In genomic region chr17:5592382-5592781, GRCh38 we compare ENCODE assay signal across 8 cellular contexts. TPM values are rescaled to one million over a fixed set of nuclear protein-coding genes. Genes with fewer than 3 reads are reported as not detected.
A peak's percentile ranks its signal among the peaks of the same experiment; 100 is the strongest.
DNase-seq lines count a peak whose midpoint lies in the region; ATAC-seq, FAIRE-seq and TF ChIP-seq lines count a peak whose summit lies in the region.

No MANE protein-coding gene starts in this region.

- H3K9me3 Mint-ChIP-seq in HFFc6 = no peaks in the 10 kb centered on the region

- H4K20me1 ChIP-seq in OCI-LY1 (ENCODE audit: insufficient read depth, low read length) = no peaks in the 10 kb centered on the region
- no peaks in the 10 kb centered on the region for H4K20me1 ChIP-seq in H1 (replicated peaks in 1 of 2; ENCODE audit: control insufficient read depth in 1 of 2, insufficient read depth in 2 of 2, low read length in 2 of 2)

- POLR2A ChIA-PET in BJ (lab: Charles Lee) = no interaction called here
- POLR2A ChIA-PET in H1 (lab: Charles Lee; ENCODE audit: partially characterized antibody) = interaction anchor here (0.5 to 0.7 kb wide), 3 partner anchors 107 to 455 kb away, joined by 3 to 4 read pairs (median 3); no protein-coding TSS in a partner anchor

- H2AK5ac ChIP-seq in H1 (ENCODE audit: low read depth, low read length) = no peak overlapping the region

- intact Hi-C loops in mucosa of descending colon (cut with DNase I, micrococcal nuclease) = loop anchor here (5.0 kb wide), 2 partner anchors 115 to 830 kb away; no protein-coding TSS in a partner anchor

- no peak overlapping the region for H3K27ac ChIP-seq in OCI-LY1 (ENCODE audit: low read depth, low read length, poor library complexity, severe bottlenecking)
- no peak overlapping the region for H3K27ac ChIP-seq in H1 (ENCODE audit: low read depth, low read length)

- no peaks in the 10 kb centered on the region for H3K79me1 ChIP-seq in H1 (ENCODE audit: low read depth, low read length)

- no peak overlapping the region for H2BK5ac ChIP-seq in H1 (ENCODE audit: low read depth, low read length)

- H3K23me2 ChIP-seq in H1 (ENCODE audit: low read depth, low read length) = no peaks in the 10 kb centered on the region

- no peaks in the 10 kb centered on the region for H3K4me1 ChIP-seq in OCI-LY1 (ENCODE audit: insufficient read depth, low read length, severe bottlenecking)
- no peaks in the 10 kb centered on the region for H3K4me1 ChIP-seq in H1 (replicated peaks in 1 of 4; ENCODE audit: control insufficient read depth in 3 of 4, insufficient read depth in 4 of 4, low read length in 3 of 4)
- no peaks in the 10 kb centered on the region for H3K4me1 ChIP-seq in mucosa of descending colon (ENCODE audit: low read depth)

- H3K27me3 Mint-ChIP-seq in HFFc6 (ENCODE audit: insufficient read depth) = peaks cover 26% of the 10 kb centered on the region

- no peaks in the 10 kb centered on the region for H3K9me3 ChIP-seq in OCI-LY1 (ENCODE audit: low read length)
- no peaks in the 10 kb centered on the region for H3K9me3 ChIP-seq in H1 (ENCODE audit: insufficient read depth in 2 of 2, low read depth in 1 of 2, low read length in 1 of 2)
- no peaks in the 10 kb centered on the region for H3K9me3 ChIP-seq in mucosa of descending colon

- H3K4ac ChIP-seq in H1 (replicated peaks; ENCODE audit: insufficient read length, low read depth, low read length) = no peak overlapping the region

- no peak overlapping the region for H4K8ac ChIP-seq in H1 (ENCODE audit: extremely low read depth, insufficient read depth, low read length)

- no peak overlapping the region for H3K4me3 Mint-ChIP-seq in HFFc6

- H2BK120ac ChIP-seq in H1 (replicated peaks; ENCODE audit: low read depth, low read length) = no peak overlapping the region

- H2AFZ ChIP-seq in OCI-LY1 (ENCODE audit: low read length) = no peak overlapping the region
- H2AFZ ChIP-seq in H1 (ENCODE audit: low read length) = no peak overlapping the region

- no peak overlapping the region for H3K27ac Mint-ChIP-seq in HFFc6

- H2BK20ac ChIP-seq in H1 (ENCODE audit: low read length) = no peak overlapping the region

- H3K56ac ChIP-seq in H1 (replicated peaks; ENCODE audit: insufficient read length, low read depth, low read length) = no peak overlapping the region

- ATAC-seq in mucosa of descending colon (peak; percentile 33), GM21390 (IDR thresholded peaks at IDR 0.05; ENCODE audit: unreplicated experiment) (no peak), HG03432 (IDR thresholded peaks at IDR 0.05; ENCODE audit: unreplicated experiment) (no peak)

- no peaks in the 10 kb centered on the region for H3K36me3 Mint-ChIP-seq in HFFc6 (ENCODE audit: low read depth)

- TF ChIP-seq RAD21 in H1 (IDR thresholded peaks at IDR 0.05 in 1 of 2, conservative IDR thresholded peaks at IDR 0.05 in 1 of 2; ENCODE audit: low read depth in 2 of 2, low read length in 2 of 2) = peak; percentile 71 to 77

- DNase-seq in BJ (ENCODE audit: low read depth) (no peak), HFFc6 (peak; percentile 63), H1 (ENCODE audit: low read depth in 1 of 2, low spot score in 2 of 2) (no peak), mucosa of descending colon (no peak), islet precursor cell (no peak)

- peaks cover 7% of the 10 kb centered on the region for H3K4me1 Mint-ChIP-seq in HFFc6 (ENCODE audit: low read depth)

- H3K4me2 ChIP-seq in OCI-LY1 (ENCODE audit: low read length) = no peak overlapping the region
- no peak overlapping the region for H3K4me2 ChIP-seq in H1 (ENCODE audit: insufficient read depth in 1 of 2, low read depth in 2 of 2, low read length in 2 of 2)

- no peak overlapping the region for H2BK15ac ChIP-seq in H1 (ENCODE audit: low read length)

- no peak overlapping the region for H3K4me3 ChIP-seq in BJ (ENCODE audit: low read depth, low read length)
- H3K4me3 ChIP-seq in OCI-LY1 (ENCODE audit: low read depth, low read length, poor library complexity, severe bottlenecking) = no peak overlapping the region
- H3K4me3 ChIP-seq in H1 (ENCODE audit: extremely low read depth in 1 of 4, insufficient read depth in 2 of 4, low read depth in 3 of 4, low read length in 4 of 4) = no peak overlapping the region
- H3K4me3 ChIP-seq in mucosa of descending colon = no peak overlapping the region

- H3K36me3 ChIP-seq in BJ (ENCODE audit: control insufficient read depth, insufficient read depth, low read length) (no peaks in the 10 kb centered on the region), OCI-LY1 (ENCODE audit: insufficient read depth, low read length) (no peaks in the 10 kb centered on the region), H1 (ENCODE audit: control insufficient read depth in 2 of 4, insufficient read depth in 4 of 4, low read length in 3 of 4) (no peaks in the 10 kb centered on the region), mucosa of descending colon (ENCODE audit: low read depth) (no peaks in the 10 kb centered on the region)

- TF ChIP-seq CTCF in BJ (IDR thresholded peaks at IDR 0.05; ENCODE audit: insufficient read depth, low read depth, low read length) (peak; percentile 46), HFFc6 (IDR thresholded peaks at IDR 0.05) (peak; percentile 87), OCI-LY1 (IDR thresholded peaks at IDR 0.05; ENCODE audit: low read length) (peak; percentile 66; the same call in 1 of the 2 replicates), H1 (IDR thresholded peaks at IDR 0.05; ENCODE audit: control extremely low read depth in 1 of 3, insufficient read depth in 1 of 3, low read depth in 1 of 3, low read length in 3 of 3) (peak in 2 of 3 experiments; percentile 54 to 56; a peak in 2 of 4 replicates), mucosa of descending colon (IDR thresholded peaks at IDR 0.05) (peak; percentile 25)

- TF ChIP-seq POLR2A in H1 (IDR thresholded peaks at IDR 0.05; ENCODE audit: control extremely low read depth in 1 of 2, low read depth in 2 of 2, low read length in 2 of 2) = no peak

- no peak overlapping the region for H3K23ac ChIP-seq in H1 (ENCODE audit: insufficient read length)

- H4K5ac ChIP-seq in H1 (ENCODE audit: insufficient read length, low read depth, low read length) = no peak overlapping the region

- H3K14ac ChIP-seq in H1 (ENCODE audit: insufficient read length) = no peak overlapping the region

- H3K9me2 ChIP-seq in OCI-LY1 (ENCODE audit: low read depth, low read length) = no peaks in the 10 kb centered on the region

- H3K9ac ChIP-seq in OCI-LY1 (ENCODE audit: low read length) (no peak overlapping the region), H1 (replicated peaks in 1 of 4; ENCODE audit: extremely low read depth in 1 of 4, low read depth in 3 of 4, low read length in 3 of 4) (no peak overlapping the region)

- H3K27me3 ChIP-seq in BJ (ENCODE audit: control insufficient read depth, insufficient read depth, low read length) = peaks cover 9% of the 10 kb centered on the region; the same call in 1 of the 2 replicates
- H3K27me3 ChIP-seq in OCI-LY1 (ENCODE audit: insufficient read depth, low read length) = no peaks in the 10 kb centered on the region
- H3K27me3 ChIP-seq in H1 (replicated peaks in 1 of 4; ENCODE audit: control insufficient read depth in 3 of 4, extremely low read depth in 1 of 4, insufficient read depth in 3 of 4, low read length in 3 of 4) = no peaks in the 10 kb centered on the region; a peak in 1 of 7 replicates

- CTCF ChIA-PET in BJ (lab: Yijun Ruan, JAX) = interaction anchor here (0.6 to 7.7 kb wide), 19 partner anchors 9 to 847 kb away, joined by 3 to 77 read pairs (median 4); no protein-coding TSS in a partner anchor
- CTCF ChIA-PET in H1 (lab: Charles Lee; ENCODE audit: partially characterized antibody) = interaction anchor here (0.6 to 3.7 kb wide), 48 partner anchors 8 to 849 kb away, joined by 3 to 26 read pairs (median 4); partner anchors contain the start of genes AIPL1 and NLRP1

- no peak for TF ChIP-seq EP300 in H1 (IDR thresholded peaks at IDR 0.05; ENCODE audit: borderline replicate concordance in 1 of 2, low read depth in 2 of 2, low read length in 2 of 2)

- H3K18ac ChIP-seq in H1 (ENCODE audit: extremely low read depth, low read length) = no peak overlapping the region

- peak; percentile 87 for FAIRE-seq in H1 (lab: Jason Lieb, UNC)

- H4K91ac ChIP-seq in H1 (replicated peaks; ENCODE audit: insufficient read length, low read length) = no peak overlapping the region

- no peaks in the 10 kb centered on the region for H3K79me2 ChIP-seq in OCI-LY1 (ENCODE audit: insufficient read depth, low read length)
- H3K79me2 ChIP-seq in H1 (ENCODE audit: control insufficient read depth in 1 of 2, insufficient read depth in 2 of 2, low read length in 2 of 2) = no peaks in the 10 kb centered on the region

- no peaks in the 10 kb centered on the region for H3F3A ChIP-seq in OCI-LY1 (ENCODE audit: insufficient read depth, low read length)

- 38% methylated on average over 7 of the region's 7 CpGs; no CpG with 5 or more reads in 1 of the 2 experiments for WGBS in H1 (ENCODE audit: extremely low coverage in 1 of 2, insufficient coverage in 1 of 2, insufficient read length in 1 of 2, insufficient replicate concordance in 2 of 2, low coverage in 1 of 2, low lambda C conversion rate in 2 of 2, missing lambda C conversion rate in 1 of 2), 2 experiments

- no peak overlapping the region for H2BK12ac ChIP-seq in H1 (ENCODE audit: low read depth, low read length)

TF ChIP-seq in H1, 55 proteins besides CTCF, POLR2A, EP300 and RAD21:
- TF ChIP-seq JUN (IDR thresholded peaks at IDR 0.05; ENCODE audit: low read depth, low read length) = no peak
- TF ChIP-seq CTBP2 (IDR thresholded peaks at IDR 0.05; ENCODE audit: borderline replicate concordance, insufficient read depth, insufficient read length, low read length) = no peak
- no peak for TF ChIP-seq CREB1 (IDR thresholded peaks at IDR 0.05)
- TF ChIP-seq POU5F1 (IDR thresholded peaks at IDR 0.05; ENCODE audit: low read depth, low read length) = no peak
- no peak for TF ChIP-seq GTF2F1 (IDR thresholded peaks at IDR 0.05; ENCODE audit: borderline replicate concordance, low read depth, low read length)
TF ChIP-seq in H1: peak in this region for 0.

RNA-seq across cellular contexts. Expression of gene NLRP1, which starts 8.1 kb away (rescaled TPM):
- polyA plus RNA-seq in BJ (2011; rRNA removed) (21.5 and 29.3 TPM in 2 replicates), H1 (2011; rRNA removed) (8.6 and 9.2 TPM in 2 replicates)
- 8.5 and 10.9 TPM in 2 replicates for polyA minus RNA-seq in BJ (2011; rRNA and poly(A)+ RNA removed)
- 10 to 100 TPM; 26.9 to 44.9 (median 40.6) TPM for total RNA-seq in HFFc6 (2021; fragmentation: NEBNext Ultra II Directional; extraction: Animal tissue kit (Norgen Biotek cat#: 25700))
- 10.0 and 10.4 TPM in 2 replicates for total RNA-seq in H1 (2021; fragmentation: NEBNext Ultra II Directional; extraction: Animal tissue kit (Norgen Biotek cat#: 25700))
- 11.0 TPM for polyA plus RNA-seq in H1 (2011; cell fraction: cytosol; rRNA removed)
- polyA plus RNA-seq in H1 (2011; cell fraction: nucleus; rRNA removed) = 6.3 TPM
- polyA plus RNA-seq in H1 (2012, experiment 1 of 2) = 4.7 to 7.5 TPM (median 6.6 TPM) in 4 replicates
- 7.4 TPM for polyA plus RNA-seq in H1 (2012, experiment 2 of 2)
- polyA plus RNA-seq in H1 (2013, experiment 1 of 2) = 5.8 TPM
- 5.1 TPM for polyA plus RNA-seq in H1 (2013, experiment 2 of 2)
- 0.59 and 1.5 TPM in 2 replicates for polyA minus RNA-seq in H1 (2011; rRNA and poly(A)+ RNA removed)
- 4.1 TPM for polyA minus RNA-seq in H1 (2011; cell fraction: cytosol; rRNA and poly(A)+ RNA removed)
- polyA minus RNA-seq in H1 (2011; cell fraction: nucleus; rRNA and poly(A)+ RNA removed) = 3.3 TPM
- total RNA-seq in mucosa of descending colon = 10 to 100 TPM in 1 of 3 donors, 1 to 10 TPM in 2; 4.6 to 13.9 (median 8.0) TPM

Comparison
In these comparisons a context has a peak if more than half of its experiments do, and no peak if none do; other contexts are left out.
1. CTCF ChIP-seq: peak in every context shown above with its lines; median percentile 87 in HFFc6; 66 in OCI-LY1; 55 in H1; 46 in BJ; 25 in mucosa of descending colon.